ENCODE assay signal across 8 cellular contexts in genomic region chr9:87336914-87337333, GRCh38.
A peak's percentile ranks its signal among the peaks of the same experiment; 100 is the strongest.
DNase-seq lines count a peak whose midpoint lies in the region; ATAC-seq, FAIRE-seq and TF ChIP-seq lines count a peak whose summit lies in the region.

No MANE protein-coding gene starts in this region.

- FAIRE-seq in A549 (lab: Jason Lieb, UNC), result no peak
- peak; percentile 94 for FAIRE-seq in endometrium (lab: Jason Lieb, UNC)

- DNase-seq in A549 (ENCODE audit: low read depth in 1 of 2, low spot score in 1 of 2) (peak; percentile 44 to 88), GM04504 (ENCODE audit: low read depth) (peak; percentile 41), MG63 (peak; percentile 38), SK-N-SH (peak; percentile 60), memory B cell (ENCODE audit: low spot score in 2 of 2) (no peak), tibial nerve (ENCODE audit: low spot score in 2 of 2) (no peak), UCSD-AML1 (lab: John Stamatoyannopoulos, UW; ENCODE audit: unreplicated experiment) (no peak)

- peak overlapping the region; percentile 48 for H3K4me3 ChIP-seq in A549
- peak overlapping the region; percentile 31 for H3K4me3 ChIP-seq in MG63
- H3K4me3 ChIP-seq in SK-N-SH (ENCODE audit: low read depth in 2 of 2, low read length in 1 of 2), result peak overlapping the region; percentile 53 to 64
- peak overlapping the region; percentile 2 to 39 (median 10) for H3K4me3 ChIP-seq in tibial nerve

- H2AFZ ChIP-seq in SK-N-SH (ENCODE audit: low read depth), result peak overlapping the region; percentile 22; the same call in 1 of the 2 replicates

- H3K27ac ChIP-seq in A549 (peak overlapping the region; percentile 73 to 85), SK-N-SH (ENCODE audit: low read depth in 2 of 2, low read length in 1 of 2) (no peak overlapping the region), tibial nerve (no peak overlapping the region)

- H3K4me1 ChIP-seq in A549, result peaks cover 17% of the 10 kb centered on the region
- H3K4me1 ChIP-seq in SK-N-SH (ENCODE audit: control insufficient read depth in 1 of 2, insufficient read depth in 2 of 2, low read depth in 1 of 2, low read length in 1 of 2), result peaks cover 9 to 11% of the 10 kb centered on the region in 2 experiments; a peak in 2 of 4 replicates
- H3K4me1 ChIP-seq in tibial nerve, result peaks cover 0 to 19% (median 0%) of the 10 kb centered on the region in 4 donors

- no peaks in the 10 kb centered on the region for H3K79me2 ChIP-seq in SK-N-SH (ENCODE audit: insufficient read depth)

- H3K4me3 Mint-ChIP-seq in memory B cell, result peak overlapping the region; percentile 18

- WGBS in A549 (ENCODE audit: missing lambda C conversion rate), result 3% methylated on average over 12 of the region's 12 CpGs
- 6% methylated on average over 12 of the region's 12 CpGs for WGBS in SK-N-SH (ENCODE audit: low lambda C conversion rate)
- WGBS in tibial nerve, 2 donors, result 6 to 10% methylated on average over 12 of the region's 12 CpGs

- H3K36me3 Mint-ChIP-seq in memory B cell, result no peaks in the 10 kb centered on the region

- no peak for TF ChIP-seq EP300 in A549 (IDR thresholded peaks at IDR 0.05)
- no peak; a peak in 1 of 4 replicates for TF ChIP-seq EP300 in SK-N-SH (IDR thresholded peaks at IDR 0.05; ENCODE audit: borderline replicate concordance in 1 of 2, low read depth in 1 of 2, low read length in 1 of 2)
- TF ChIP-seq EP300 in tibial nerve (IDR thresholded peaks at IDR 0.05), result no peak

- no peaks in the 10 kb centered on the region for H3K9me3 Mint-ChIP-seq in memory B cell

- H3K4me2 ChIP-seq in A549 (peak overlapping the region; percentile 95), SK-N-SH (peak overlapping the region; percentile 86)

- no peak overlapping the region for H3K9ac ChIP-seq in SK-N-SH

- H3K36me3 ChIP-seq in MG63 (no peaks in the 10 kb centered on the region), SK-N-SH (replicated peaks in 1 of 2; ENCODE audit: control insufficient read depth in 1 of 2, insufficient read depth in 2 of 2, low read length in 1 of 2) (no peaks in the 10 kb centered on the region), tibial nerve (no peaks in the 10 kb centered on the region)

- POLR2A ChIA-PET in A549 (lab: Yijun Ruan, JAX) (interaction anchor here (1.1 kb wide), 1 partner anchor 160 kb away, joined by 4 read pairs; the partner anchor contains the start of gene DAPK1), SK-N-SH (lab: Yijun Ruan, JAX) (no interaction called here)

- H3K4me1 Mint-ChIP-seq in memory B cell, result peaks cover 4% of the 10 kb centered on the region

- no peaks in the 10 kb centered on the region for H3F3A ChIP-seq in SK-N-SH (replicated peaks; ENCODE audit: insufficient read depth)

- H3K27me3 ChIP-seq in MG63, result no peaks in the 10 kb centered on the region
- peaks cover 6% of the 10 kb centered on the region; the same call in 1 of the 2 replicates for H3K27me3 ChIP-seq in SK-N-SH (ENCODE audit: insufficient read depth)
- H3K27me3 ChIP-seq in tibial nerve, result no peaks in the 10 kb centered on the region

- CTCF ChIA-PET in A549 (lab: Yijun Ruan, JAX) (interaction anchor here (0.6 to 4.7 kb wide), 43 partner anchors 10 to 923 kb away, joined by 3 to 86 read pairs (median 4); partner anchors contain the start of gene DAPK1), SK-N-SH (lab: Yijun Ruan, JAX) (interaction anchor here (0.7 to 4.4 kb wide), 30 partner anchors 9 to 923 kb away, joined by 3 to 56 read pairs (median 5); partner anchors contain the start of gene DAPK1)

- peak; percentile 73 to 90 for ATAC-seq in A549
- no peak for ATAC-seq in memory B cell (ENCODE audit: low read depth)

- no peaks in the 10 kb centered on the region for H3K9me2 ChIP-seq in SK-N-SH

- H3K9me3 ChIP-seq in A549 (peaks cover 13% of the 10 kb centered on the region), MG63 (peaks cover under 1% of the 10 kb centered on the region), SK-N-SH (no peaks in the 10 kb centered on the region), tibial nerve (peaks cover 0 to 5% (median 0%) of the 10 kb centered on the region in 4 donors)

- peaks cover 11% of the 10 kb centered on the region for H3K27me3 Mint-ChIP-seq in memory B cell

- no peak overlapping the region for H3K27ac Mint-ChIP-seq in memory B cell

- no peak for TF ChIP-seq POLR2A in A549 (IDR thresholded peaks at IDR 0.05; ENCODE audit: low read length)
- TF ChIP-seq POLR2A in tibial nerve (IDR thresholded peaks at IDR 0.05), result no peak

- TF ChIP-seq RAD21 in A549 (conservative IDR thresholded peaks at IDR 0.05 in 1 of 2, IDR thresholded peaks at IDR 0.05 in 1 of 2) (peak; percentile 98), SK-N-SH (IDR thresholded peaks at IDR 0.05; ENCODE audit: low read length) (peak; percentile 94)

- H4K20me1 ChIP-seq in SK-N-SH (ENCODE audit: insufficient read depth), result no peaks in the 10 kb centered on the region

- TF ChIP-seq CTCF in A549 (IDR thresholded peaks at IDR 0.05), result peak; percentile 92
- TF ChIP-seq CTCF in SK-N-SH (IDR thresholded peaks at IDR 0.05), result peak; percentile 76
- peak; percentile 37 to 80 (median 50) for TF ChIP-seq CTCF in tibial nerve (IDR thresholded peaks at IDR 0.05)

TF ChIP-seq in A549, 52 proteins besides CTCF, POLR2A, EP300 and RAD21:
- TF ChIP-seq FOSL2 (IDR thresholded peaks at IDR 0.05) (no peak), FOSL2 (CRISPR knock-in tag; IDR thresholded peaks at IDR 0.05) (peak; percentile 45; the same call in 1 of the 2 replicates), EHF (CRISPR knock-in tag; IDR thresholded peaks at IDR 0.05) (no peak), SMC3 (IDR thresholded peaks at IDR 0.05) (peak; percentile 97), KDM1A (IDR thresholded peaks at IDR 0.05; ENCODE audit: low read depth) (no peak), GATA3 (IDR thresholded peaks at IDR 0.05; ENCODE audit: borderline replicate concordance) (no peak), MAFK (IDR thresholded peaks at IDR 0.05; ENCODE audit: partially characterized antibody) (no peak)

TF ChIP-seq in SK-N-SH, 30 proteins besides CTCF, POLR2A, EP300 and RAD21:
- TF ChIP-seq NRF1 (IDR thresholded peaks at IDR 0.05; ENCODE audit: low read depth, low read length) (0 out of 2 replicates have a peak, but pooled peaks have one; percentile 11), USF2 (IDR thresholded peaks at IDR 0.05; ENCODE audit: borderline replicate concordance, low read depth, low read length) (no peak), RXRA (IDR thresholded peaks at IDR 0.05; ENCODE audit: borderline replicate concordance, low read depth) (no peak), FOSL2 (IDR thresholded peaks at IDR 0.05; ENCODE audit: borderline replicate concordance, low read depth) (no peak), MXI1 (IDR thresholded peaks at IDR 0.05; ENCODE audit: low read depth, low read length) (no peak; the same call in 1 of the 2 replicates), SMC3 (IDR thresholded peaks at IDR 0.05; ENCODE audit: low read depth, low read length) (peak; percentile 83)

Comparison
In these comparisons a context has a peak if more than half of its experiments do, and no peak if none do; other contexts are left out.
1. DNase-seq: peak in A549 (2 of 2), GM04504 (single experiment), MG63 (single experiment) and SK-N-SH (single experiment); none in memory B cell (0 of 2), tibial nerve (0 of 2) and UCSD-AML1 (single experiment).
2. H3K27ac ChIP-seq: peak in A549 (2 of 2); none in SK-N-SH (0 of 2) and tibial nerve (0 of 4).
3. Of the 12 proteins assayed by ChIP-seq in both A549 and SK-N-SH: peak only in A549: none; only in SK-N-SH: none; in both: CTCF, RAD21 and SMC3; in neither: 8; mixed calls (peak in some experiments, not most) for 1.
4. Peak in every context shown above with its lines, with median percentiles within 50 percentile points of each other: H3K4me3 ChIP-seq and CTCF ChIP-seq.